Comparison of ENCODE assay signal across 7 cellular contexts in the genomic region with DNA sequence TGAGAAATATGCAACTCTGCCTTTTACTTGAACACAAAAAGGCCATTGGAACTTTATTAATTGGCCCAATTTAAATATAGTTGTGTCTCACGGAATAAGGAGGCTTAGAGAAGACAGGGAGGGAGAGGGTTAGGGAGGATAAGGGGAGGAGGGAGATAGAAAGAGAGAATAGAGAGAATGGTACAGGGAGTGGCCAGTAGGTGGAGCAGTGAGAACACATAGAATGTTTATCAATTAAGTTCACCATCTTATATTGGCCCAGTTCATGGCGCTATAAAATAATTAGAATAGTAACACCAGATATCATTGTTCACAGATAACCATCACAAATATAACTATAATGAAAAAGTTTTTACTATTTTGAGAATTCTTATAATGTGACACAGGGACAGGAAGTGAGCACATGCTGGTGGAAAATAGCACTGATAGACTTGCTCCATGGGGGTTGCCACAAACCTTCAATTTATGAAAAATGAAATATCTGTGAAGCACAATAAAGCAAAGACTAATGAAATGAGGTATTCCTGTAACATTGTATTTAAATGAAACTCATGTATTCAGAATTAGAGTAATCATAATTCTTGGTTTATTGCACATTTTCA.
DNase-seq lines count a peak whose midpoint lies in the region; ATAC-seq, FAIRE-seq and TF ChIP-seq lines count a peak whose summit lies in the region.

No MANE protein-coding gene starts in this region.

- H2AFZ ChIP-seq in GM12878 (ENCODE audit: control insufficient read depth, low read depth, low read length): no peak overlapping the region

- H3K4me1 ChIP-seq in GM12878 (ENCODE audit: control insufficient read depth, insufficient read depth, low read length): no peaks in the 10 kb centered on the region

- peak; percentile 98 for ATAC-seq in GM19351 (IDR thresholded peaks at IDR 0.05; ENCODE audit: unreplicated experiment)
- peak; percentile 73 for ATAC-seq in HG03108 (IDR thresholded peaks at IDR 0.05; ENCODE audit: unreplicated experiment)
- peak; percentile 91 for ATAC-seq in GM12878

- H3K79me2 ChIP-seq in GM12878 (ENCODE audit: control insufficient read depth, insufficient read depth, low read length): no peaks in the 10 kb centered on the region

- no peaks in the 10 kb centered on the region for H4K20me1 ChIP-seq in GM12878 (ENCODE audit: control insufficient read depth, insufficient read depth)

- no peaks in the 10 kb centered on the region for H3K27me3 Mint-ChIP-seq in mesothelial cell of epicardium (ENCODE audit: low read depth)

- H3K9ac ChIP-seq in GM12878 (ENCODE audit: control insufficient read depth, insufficient read depth, low read length): no peak overlapping the region

- FAIRE-seq in GM12878 (lab: Jason Lieb, UNC): no peak

- no peak for TF ChIP-seq POLR2A in GM12878 (IDR thresholded peaks at IDR 0.05; ENCODE audit: low read depth, low read length)

- no peak overlapping the region for H3K4me2 ChIP-seq in GM12878 (ENCODE audit: control insufficient read depth, insufficient read depth)

- H3K27me3 ChIP-seq in GM12878 (replicated peaks in 1 of 2; ENCODE audit: control insufficient read depth in 2 of 2, insufficient read depth in 2 of 2, low read length in 1 of 2): no peaks in the 10 kb centered on the region

- POLR2A ChIA-PET in GM12878 (lab: Charles Lee): no interaction called here

- SMC1A ChIA-PET in GM12878 (lab: Charles Lee; ENCODE audit: uncharacterized antibody, unreplicated experiment): interaction anchor here (0.6 to 1.3 kb wide), 3 partner anchors 9 to 720 kb away, joined by 3 to 4 read pairs (median 3); no protein-coding TSS in a partner anchor

- DNase-seq in ELR (ENCODE audit: low read depth) (peak; percentile 20), NCI-H2227 treated with DMSO at 0.1 percent for 48 hours (lab: John Stamatoyannopoulos, UW) (peak; percentile 19), GM12878 (ENCODE audit: low read depth, low spot score) (no peak), mesothelial cell of epicardium (ENCODE audit: low spot score in 2 of 2, unreplicated experiment in 2 of 2) (peak in 1 of 2 experiments; percentile 21), putamen (ENCODE audit: low spot score) (no peak)

- no peaks in the 10 kb centered on the region for H3K36me3 ChIP-seq in GM12878 (ENCODE audit: control insufficient read depth in 2 of 2, insufficient read depth in 2 of 2, low read length in 1 of 2)

- 2% methylated on average over 2 of the region's 2 CpGs for WGBS in GM12878 (ENCODE audit: insufficient coverage, insufficient replicate concordance, low lambda C conversion rate, missing lambda C conversion rate)

- no peaks in the 10 kb centered on the region for H3K9me3 Mint-ChIP-seq in mesothelial cell of epicardium

- TF ChIP-seq EP300 in GM12878 (IDR thresholded peaks at IDR 0.05; ENCODE audit: borderline replicate concordance in 1 of 2, control insufficient read depth in 1 of 2, low read depth in 2 of 2, low read length in 2 of 2): no peak

- no peak overlapping the region for H3K4me3 Mint-ChIP-seq in mesothelial cell of epicardium

- RAD21 ChIA-PET in GM12878 (lab: Charles Lee; ENCODE audit: unreplicated experiment): no interaction called here

- H3K27ac ChIP-seq in GM12878 (ENCODE audit: control insufficient read depth, insufficient read depth): no peak overlapping the region

- intact Hi-C loops in GM12878 (cut with micrococcal nuclease; ENCODE audit: unreplicated experiment): loop anchor here (10.0 kb wide), 2 partner anchors 662 to 1852 kb away; no protein-coding TSS in a partner anchor

- H3K36me3 Mint-ChIP-seq in mesothelial cell of epicardium: no peaks in the 10 kb centered on the region

- H3K27ac Mint-ChIP-seq in mesothelial cell of epicardium: no peak overlapping the region

- BruUV-seq in GM12878 (replicated peaks; lab: Mats Ljungman, UMichigan): no TSS peak

- TF ChIP-seq CTCF in GM12878 (IDR thresholded peaks at IDR 0.05 in 2 of 3, conservative IDR thresholded peaks at IDR 0.05 in 1 of 3; ENCODE audit: control insufficient read depth in 2 of 3, extremely low read depth in 1 of 3, insufficient read depth in 1 of 3, low read depth in 3 of 3, low read length in 3 of 3): peak; percentile 61 to 68 (median 62)
- TF ChIP-seq CTCF in mesothelial cell of epicardium (IDR thresholded peaks at IDR 0.05; ENCODE audit: unreplicated experiment): peak; percentile 74

- no peak overlapping the region for H3K4me3 ChIP-seq in GM12878

- CTCF ChIA-PET in GM12878 (lab: Yijun Ruan, JAX): interaction anchor here (0.6 to 1.2 kb wide), 12 partner anchors 8 to 677 kb away, joined by 3 to 5 read pairs (median 3); no protein-coding TSS in a partner anchor

- no peaks in the 10 kb centered on the region for H3K9me3 ChIP-seq in GM12878 (replicated peaks; ENCODE audit: control insufficient read depth, insufficient read depth, low read length)

- H3K4me1 Mint-ChIP-seq in mesothelial cell of epicardium: no peaks in the 10 kb centered on the region

- peak; percentile 27; the same call in 1 of the 2 replicates for TF ChIP-seq RAD21 in GM12878 (IDR thresholded peaks at IDR 0.05; ENCODE audit: insufficient read depth, low read depth, low read length)

- in situ Hi-C loops in GM12878 (cut with MboI): no loop called here

TF ChIP-seq in GM12878, 131 proteins besides CTCF, POLR2A, EP300 and RAD21:
- TF ChIP-seq SMC3 (IDR thresholded peaks at IDR 0.05; ENCODE audit: borderline replicate concordance, low read length): peak; percentile 35; the same call in 1 of the 2 replicates
- TF ChIP-seq, protein P1, sequence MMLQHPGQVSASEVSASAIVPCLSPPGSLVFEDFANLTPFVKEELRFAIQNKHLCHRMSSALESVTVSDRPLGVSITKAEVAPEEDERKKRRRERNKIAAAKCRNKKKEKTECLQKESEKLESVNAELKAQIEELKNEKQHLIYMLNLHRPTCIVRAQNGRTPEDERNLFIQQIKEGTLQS (IDR thresholded peaks at IDR 0.05; ENCODE audit: borderline replicate concordance, extremely low read depth, low read depth, low read length): no peak

Comparison
In these comparisons a context has a peak if more than half of its experiments do, and no peak if none do; other contexts are left out.
1. DNase-seq: peak in ELR (single experiment) and NCI-H2227 treated with DMSO at 0.1 percent for 48 hours (single experiment); none in GM12878 (single experiment) and putamen (single experiment).
2. Peak in every context shown above with its lines, with median percentiles within 50 percentile points of each other: ATAC-seq.